21 cellular contexts compared by ENCODE assay signal in the genomic region with DNA sequence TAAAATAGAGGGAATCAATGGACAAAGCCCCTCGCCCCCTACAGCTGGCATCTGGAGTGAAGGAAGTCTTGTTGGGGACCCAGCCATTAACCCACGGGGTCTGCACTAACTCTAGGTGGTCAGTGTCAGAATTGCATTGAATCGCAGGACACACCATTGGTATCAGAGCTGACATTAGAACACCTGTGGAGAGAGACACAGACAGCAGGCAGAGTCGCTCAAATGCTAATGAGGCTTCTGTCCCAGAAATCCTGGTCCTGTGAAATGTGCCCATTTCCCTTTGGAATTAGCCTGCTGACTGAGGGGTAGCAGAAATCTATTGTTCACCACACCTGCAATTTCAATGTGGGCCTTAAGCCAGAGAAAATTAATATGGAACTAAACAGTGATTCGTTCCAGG. TPM values are rescaled to one million over a fixed set of nuclear protein-coding genes. Genes with fewer than 3 reads are reported as not detected.
DNase-seq lines count a peak whose midpoint lies in the region; FAIRE-seq and TF ChIP-seq lines count a peak whose summit lies in the region.
"Had no signal": no experiment of that assay in that cellular context is flagged by ENCODE, and none has a peak within 500 bp of the region (broad histone marks: within the 10 kb centered on the region; RNA-seq: fewer than 3 reads in every experiment).

No MANE protein-coding gene starts in this region.

- H3K27ac ChIP-seq in H1 (ENCODE audit: low read depth, low read length), result no peak overlapping the region
- no peak overlapping the region for H3K27ac ChIP-seq in iPS-20b (ENCODE audit: low read length)
- H3K27ac ChIP-seq in neuronal stem cell (replicated peaks; ENCODE audit: low read length), result no peak overlapping the region
- H3K27ac ChIP-seq in osteoblast (ENCODE audit: low read depth, low read length), result no peak overlapping the region
- H3K27ac ChIP-seq in colonic mucosa, result no peak overlapping the region
- H3K27ac ChIP-seq: 22Rv1 had no signal

- POLR2A ChIA-PET in H1 (lab: Charles Lee; ENCODE audit: partially characterized antibody), result interaction anchor here (0.8 to 2.1 kb wide), 3 partner anchors 32 to 99 kb away, joined by 3 to 5 read pairs (median 3); no protein-coding TSS in a partner anchor

- no peak overlapping the region for H4K91ac ChIP-seq in H1 (replicated peaks; ENCODE audit: insufficient read length, low read length)
- no peak overlapping the region for H4K91ac ChIP-seq in neuronal stem cell (ENCODE audit: low read depth, low read length, poor library complexity)

- H3K9ac ChIP-seq in H1 (replicated peaks in 1 of 4; ENCODE audit: extremely low read depth in 1 of 4, low read depth in 3 of 4, low read length in 3 of 4) (no peak overlapping the region; a peak in 1 of 7 replicates), iPS-20b (ENCODE audit: low read depth, low read length) (peak overlapping the region; percentile 32; the same call in 1 of the 2 replicates), neuronal stem cell (ENCODE audit: low read depth, low read length, poor library complexity) (no peak overlapping the region), colonic mucosa (ENCODE audit: low read depth in 2 of 2, low read length in 2 of 2) (no peak overlapping the region)

- H3K14ac ChIP-seq in H1 (ENCODE audit: insufficient read length), result no peak overlapping the region
- no peak overlapping the region for H3K14ac ChIP-seq in neuronal stem cell (ENCODE audit: low read length)

- peak; percentile 41 for DNase-seq in NCI-H748 (lab: John Stamatoyannopoulos, UW; ENCODE audit: unreplicated experiment)
- DNase-seq in NCI-H748 treated with DMSO at 0.1 percent for 48 hours (lab: John Stamatoyannopoulos, UW), result no peak
- DNase-seq in H1 (ENCODE audit: low read depth in 1 of 2, low spot score in 2 of 2), result no peak
- DNase-seq in neuronal stem cell (ENCODE audit: low spot score), result peak; percentile 0
- DNase-seq in osteoblast (ENCODE audit: insufficient read length, low spot score, missing footprints), result no peak
- DNase-seq in colonic mucosa, result no peak
- DNase-seq in NCI-H82 treated with DMSO at 0.1 percent for 48 hours (lab: John Stamatoyannopoulos, UW; ENCODE audit: unreplicated experiment), result no peak
- DNase-seq: CD8-positive, alpha-beta T cell; COR-L47; DMS153; DMS79 treated with DMSO at 0.1 percent for 48 hours; EL had no signal

- H3K4me2 ChIP-seq in H1 (ENCODE audit: insufficient read depth in 1 of 2, low read depth in 2 of 2, low read length in 2 of 2) (peak overlapping the region; percentile 29 to 72; a peak in 3 of 4 replicates), neuronal stem cell (ENCODE audit: insufficient read depth, low read length, poor library complexity, severe bottlenecking) (no peak overlapping the region), osteoblast (ENCODE audit: insufficient read depth, low read length) (no peak overlapping the region)

- H3K9me3 ChIP-seq in H1 (ENCODE audit: insufficient read depth in 2 of 2, low read depth in 1 of 2, low read length in 1 of 2), result no peaks in the 10 kb centered on the region
- no peaks in the 10 kb centered on the region for H3K9me3 ChIP-seq in iPS-20b (ENCODE audit: insufficient read depth, low read depth, low read length)
- H3K9me3 ChIP-seq in neuronal stem cell (replicated peaks in 1 of 2; ENCODE audit: control insufficient read depth in 2 of 2, insufficient read depth in 1 of 2, low read depth in 1 of 2, low read length in 2 of 2), result no peaks in the 10 kb centered on the region
- H3K9me3 ChIP-seq in osteoblast (ENCODE audit: low read depth, low read length), result peaks cover under 1% of the 10 kb centered on the region
- no peaks in the 10 kb centered on the region for H3K9me3 ChIP-seq in colonic mucosa

- H3K23me2 ChIP-seq in H1 (ENCODE audit: low read depth, low read length), result peaks cover 5% of the 10 kb centered on the region; the same call in 1 of the 2 replicates

- H3K4ac ChIP-seq in H1 (replicated peaks; ENCODE audit: insufficient read length, low read depth, low read length) (no peak overlapping the region), neuronal stem cell (ENCODE audit: low read length) (no peak overlapping the region)

- peak overlapping the region; percentile 92; the same call in 1 of the 2 replicates for H2AK5ac ChIP-seq in H1 (ENCODE audit: low read depth, low read length)
- H2AK5ac ChIP-seq in neuronal stem cell (ENCODE audit: low read depth, low read length), result no peak overlapping the region

- intact Hi-C loops in colonic mucosa (cut with DNase I), result no loop called here

- CTCF ChIA-PET in H1 (lab: Charles Lee; ENCODE audit: partially characterized antibody), result interaction anchor here (1.0 to 1.9 kb wide), 3 partner anchors 8 to 855 kb away, joined by 3 to 4 read pairs (median 3); no protein-coding TSS in a partner anchor

- H2AFZ ChIP-seq in H1 (ENCODE audit: low read length), result no peak overlapping the region
- no peak overlapping the region for H2AFZ ChIP-seq in neuronal stem cell (ENCODE audit: low read length)
- no peak overlapping the region for H2AFZ ChIP-seq in osteoblast (ENCODE audit: low read length)

- WGBS in H1 (ENCODE audit: extremely low coverage in 1 of 2, insufficient coverage in 1 of 2, insufficient read length in 1 of 2, insufficient replicate concordance in 2 of 2, low coverage in 1 of 2, low lambda C conversion rate in 2 of 2, missing lambda C conversion rate in 1 of 2), 2 experiments, result 41% methylated on average over 5 of the region's 5 CpGs; no CpG with 5 or more reads in 1 of the 2 experiments
- no CpG with 5 or more reads among the region's 5 CpGs for WGBS in neuronal stem cell (ENCODE audit: extremely low coverage in 2 of 2, insufficient read length in 2 of 2, insufficient replicate concordance in 1 of 2), 2 donors

- peaks cover 4% of the 10 kb centered on the region; the same call in 1 of the 2 replicates for H3K79me1 ChIP-seq in H1 (ENCODE audit: low read depth, low read length)
- H3K79me1 ChIP-seq in neuronal stem cell (ENCODE audit: low read depth, low read length), result no peaks in the 10 kb centered on the region

- H4K8ac ChIP-seq in H1 (ENCODE audit: extremely low read depth, insufficient read depth, low read length), result no peak overlapping the region
- H4K8ac ChIP-seq in neuronal stem cell (ENCODE audit: low read depth, low read length), result no peak overlapping the region

- peak overlapping the region in 1 of 4 experiments; percentile 21; a peak in 1 of 8 replicates for H3K4me3 ChIP-seq in H1 (ENCODE audit: extremely low read depth in 1 of 4, insufficient read depth in 2 of 4, low read depth in 3 of 4, low read length in 4 of 4)
- H3K4me3 ChIP-seq in iPS-20b (ENCODE audit: low read length), result peak overlapping the region; percentile 20; the same call in 1 of the 2 replicates
- no peak overlapping the region for H3K4me3 ChIP-seq in neuronal stem cell (ENCODE audit: low read length in 2 of 2)
- no peak overlapping the region for H3K4me3 ChIP-seq in osteoblast (ENCODE audit: insufficient read depth, low read length)
- H3K4me3 ChIP-seq in colonic mucosa, result no peak overlapping the region

- TF ChIP-seq RAD21 in H1 (IDR thresholded peaks at IDR 0.05 in 1 of 2, conservative IDR thresholded peaks at IDR 0.05 in 1 of 2; ENCODE audit: low read depth in 2 of 2, low read length in 2 of 2), result no peak

- no peak overlapping the region for H2BK20ac ChIP-seq in H1 (ENCODE audit: low read length)

- no peak overlapping the region for H3K23ac ChIP-seq in H1 (ENCODE audit: insufficient read length)
- H3K23ac ChIP-seq in neuronal stem cell (ENCODE audit: low read depth, low read length, poor library complexity), result no peak overlapping the region

- peaks cover 20 to 50% (median 40%) of the 10 kb centered on the region in 4 experiments for H3K4me1 ChIP-seq in H1 (replicated peaks in 1 of 4; ENCODE audit: control insufficient read depth in 3 of 4, insufficient read depth in 4 of 4, low read length in 3 of 4)
- H3K4me1 ChIP-seq in iPS-20b (ENCODE audit: insufficient read depth, low read length), result peaks cover 48% of the 10 kb centered on the region
- peaks cover 9 to 19% of the 10 kb centered on the region in 2 donors for H3K4me1 ChIP-seq in neuronal stem cell (ENCODE audit: control insufficient read depth in 2 of 2, insufficient read depth in 1 of 2, low read depth in 1 of 2, low read length in 2 of 2)
- H3K4me1 ChIP-seq in osteoblast (ENCODE audit: insufficient read depth, low read length), result no peaks in the 10 kb centered on the region
- H3K4me1 ChIP-seq in colonic mucosa, result no peaks in the 10 kb centered on the region

- no peak overlapping the region for H2BK15ac ChIP-seq in H1 (ENCODE audit: low read length)
- H2BK15ac ChIP-seq in neuronal stem cell (ENCODE audit: low read length), result no peak overlapping the region

- H3K18ac ChIP-seq in H1 (ENCODE audit: extremely low read depth, low read length) (peak overlapping the region; percentile 21; the same call in 1 of the 2 replicates), neuronal stem cell (ENCODE audit: low read length) (no peak overlapping the region)

- no peak overlapping the region for H4K5ac ChIP-seq in H1 (ENCODE audit: insufficient read length, low read depth, low read length)

- no peak for TF ChIP-seq EP300 in H1 (IDR thresholded peaks at IDR 0.05; ENCODE audit: borderline replicate concordance in 1 of 2, low read depth in 2 of 2, low read length in 2 of 2)

- TF ChIP-seq CTCF in H1 (IDR thresholded peaks at IDR 0.05; ENCODE audit: control extremely low read depth in 1 of 3, insufficient read depth in 1 of 3, low read depth in 1 of 3, low read length in 3 of 3) (no peak), osteoblast (IDR thresholded peaks at IDR 0.05; ENCODE audit: extremely low read depth, low read depth, low read length) (no peak), colonic mucosa (IDR thresholded peaks at IDR 0.05) (no peak)

- H2BK120ac ChIP-seq in H1 (replicated peaks; ENCODE audit: low read depth, low read length) (no peak overlapping the region), neuronal stem cell (ENCODE audit: low read depth, low read length) (no peak overlapping the region)

- H3K56ac ChIP-seq in H1 (replicated peaks; ENCODE audit: insufficient read length, low read depth, low read length), result no peak overlapping the region

- peaks cover 4 to 38% of the 10 kb centered on the region in 2 experiments; a peak in 3 of 4 replicates for H3K79me2 ChIP-seq in H1 (ENCODE audit: control insufficient read depth in 1 of 2, insufficient read depth in 2 of 2, low read length in 2 of 2)
- no peaks in the 10 kb centered on the region for H3K79me2 ChIP-seq in osteoblast (ENCODE audit: insufficient read depth, low read length)

- TF ChIP-seq POLR2A in H1 (IDR thresholded peaks at IDR 0.05; ENCODE audit: control extremely low read depth in 1 of 2, low read depth in 2 of 2, low read length in 2 of 2), result no peak

- H3K36me3 ChIP-seq in H1 (ENCODE audit: control insufficient read depth in 2 of 4, insufficient read depth in 4 of 4, low read length in 3 of 4) (no peaks in the 10 kb centered on the region), iPS-20b (ENCODE audit: insufficient read depth, low read depth, low read length) (no peaks in the 10 kb centered on the region), neuronal stem cell (replicated peaks in 1 of 2; ENCODE audit: control insufficient read depth in 2 of 2, insufficient read depth in 2 of 2, low read length in 2 of 2) (no peaks in the 10 kb centered on the region), osteoblast (ENCODE audit: insufficient read depth, low read length) (no peaks in the 10 kb centered on the region), colonic mucosa (no peaks in the 10 kb centered on the region)

- H2BK5ac ChIP-seq in H1 (ENCODE audit: low read depth, low read length), result peak overlapping the region; percentile 64; the same call in 1 of the 2 replicates
- no peak overlapping the region for H2BK5ac ChIP-seq in neuronal stem cell (ENCODE audit: low read length)

- H3K27me3 ChIP-seq in H1 (replicated peaks in 1 of 4; ENCODE audit: control insufficient read depth in 3 of 4, extremely low read depth in 1 of 4, insufficient read depth in 3 of 4, low read length in 3 of 4) (no peaks in the 10 kb centered on the region; a peak in 2 of 7 replicates), iPS-20b (ENCODE audit: insufficient read depth, low read length) (no peaks in the 10 kb centered on the region; the same call in 1 of the 2 replicates), neuronal stem cell (ENCODE audit: control insufficient read depth in 3 of 3, insufficient read depth in 3 of 3, low read depth in 1 of 3, low read length in 3 of 3) (peaks cover 0 to 29% (median 13%) of the 10 kb centered on the region in 3 experiments), osteoblast (ENCODE audit: insufficient read depth, low read length) (no peaks in the 10 kb centered on the region), colonic mucosa (no peaks in the 10 kb centered on the region)

- H2BK12ac ChIP-seq in H1 (ENCODE audit: low read depth, low read length) (peak overlapping the region; percentile 89), neuronal stem cell (ENCODE audit: low read length) (no peak overlapping the region)

- FAIRE-seq in H1 (lab: Jason Lieb, UNC), result no peak
- FAIRE-seq: D721Med, G401.6, GM12892, GM19239, HepG2 had no signal

- H4K20me1 ChIP-seq in H1 (replicated peaks in 1 of 2; ENCODE audit: control insufficient read depth in 1 of 2, insufficient read depth in 2 of 2, low read length in 2 of 2), result no peaks in the 10 kb centered on the region
- H4K20me1 ChIP-seq in osteoblast (ENCODE audit: insufficient read depth, low read length), result no peaks in the 10 kb centered on the region

RNA-seq across cellular contexts. Expression of gene TMEM132D, which starts 33.0 kb away (rescaled TPM):
- 9.6 and 10.1 TPM in 2 replicates for total RNA-seq in H1 (2021; fragmentation: NEBNext Ultra II Directional; extraction: Animal tissue kit (Norgen Biotek cat#: 25700))
- polyA plus RNA-seq in H1 (2011; rRNA removed), result 2.8 and 3.5 TPM in 2 replicates
- polyA plus RNA-seq in H1 (2011; cell fraction: cytosol; rRNA removed), result 3.5 TPM
- polyA plus RNA-seq in H1 (2011; cell fraction: nucleus; rRNA removed), result 5.2 TPM
- 6.6 to 7.1 TPM (median 6.9 TPM) in 4 replicates for polyA plus RNA-seq in H1 (2012, experiment 1 of 2)
- 2.1 TPM for polyA plus RNA-seq in H1 (2012, experiment 2 of 2)
- 5.8 TPM for polyA plus RNA-seq in H1 (2013, experiment 1 of 2)
- polyA plus RNA-seq in H1 (2013, experiment 2 of 2), result 6.3 TPM
- 12.2 and 14.3 TPM in 2 replicates for polyA minus RNA-seq in H1 (2011; rRNA and poly(A)+ RNA removed)
- polyA minus RNA-seq in H1 (2011; cell fraction: cytosol; rRNA and poly(A)+ RNA removed), result 6.5 TPM
- 17.8 TPM for polyA minus RNA-seq in H1 (2011; cell fraction: nucleus; rRNA and poly(A)+ RNA removed)
- polyA plus RNA-seq in neuronal stem cell (2013, experiment 1 of 2), result 0.04 TPM
- 0.03 TPM for polyA plus RNA-seq in neuronal stem cell (2013, experiment 2 of 2)
- not detected in 2 replicates for total RNA-seq in osteoblast
- total RNA-seq in colonic mucosa, result under 1 TPM; 0.17 to 0.32 TPM
- total RNA-seq: A673; CD8-positive, alpha-beta T cell; H4; HepG2 had no signal
- polyA plus RNA-seq: HepG2 had no signal

Comparison
In these comparisons a context has a peak if more than half of its experiments do, and no peak if none do; other contexts are left out.
1. DNase-seq: peak in NCI-H748 (single experiment) and neuronal stem cell (single experiment); none in NCI-H748 treated with DMSO at 0.1 percent for 48 hours (single experiment), H1 (0 of 2), osteoblast (single experiment), colonic mucosa (single experiment) and NCI-H82 treated with DMSO at 0.1 percent for 48 hours (single experiment).
2. H3K4me2 ChIP-seq: peak in H1 (2 of 2); none in neuronal stem cell (single experiment) and osteoblast (single experiment).